In the genomic region with DNA sequence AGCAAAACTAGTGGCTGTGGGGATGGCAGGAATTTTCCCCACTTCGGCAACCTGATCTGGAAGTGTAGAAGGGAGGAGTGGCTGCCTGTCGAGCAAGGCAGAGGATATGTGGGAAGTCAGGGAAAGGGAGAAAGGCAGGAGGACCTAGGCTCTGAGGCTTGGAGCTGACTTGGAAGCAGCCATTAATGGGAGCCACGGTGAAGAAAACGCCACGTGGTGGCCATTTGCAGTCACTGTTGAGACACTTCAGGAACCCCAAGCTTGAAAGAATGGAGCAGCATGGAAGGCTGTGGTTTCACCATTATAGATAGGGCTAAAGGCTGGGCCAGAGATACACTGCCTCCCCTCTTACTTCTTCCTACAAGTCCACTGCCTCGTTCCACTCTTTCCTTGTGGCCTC, we compare ENCODE assay signal across 17 cellular contexts. TPM values are rescaled to one million over a fixed set of nuclear protein-coding genes. Genes with fewer than 3 reads are reported as not detected.
DNase-seq lines count a peak whose midpoint lies in the region; ATAC-seq and TF ChIP-seq lines count a peak whose summit lies in the region.
"Had no signal": no experiment of that assay in that cellular context is flagged by ENCODE, and none has a peak within 500 bp of the region (broad histone marks: within the 10 kb centered on the region; RNA-seq: fewer than 3 reads in every experiment).

No MANE protein-coding gene starts in this region.

- no peak for ATAC-seq in heart right ventricle
- ATAC-seq in GM19351 (IDR thresholded peaks at IDR 0.05; ENCODE audit: unreplicated experiment) = no peak
- ATAC-seq: Right ventricle myocardium inferior had no signal

- H3K36me3 ChIP-seq in left ventricle myocardium inferior = no peaks in the 10 kb centered on the region
- H3K36me3 ChIP-seq in heart right ventricle = no peaks in the 10 kb centered on the region
- no peaks in the 10 kb centered on the region for H3K36me3 ChIP-seq in parathyroid adenoma (ENCODE audit: control insufficient read depth, insufficient read depth, low read length)
- H3K36me3 ChIP-seq in mammary epithelial cell (ENCODE audit: insufficient read depth, low read length) = no peaks in the 10 kb centered on the region
- no peaks in the 10 kb centered on the region for H3K36me3 ChIP-seq in MM.1S (replicated peaks; ENCODE audit: insufficient read depth, low read length)
- H3K36me3 ChIP-seq: HAP-1 had no signal

- H3K27me3 ChIP-seq in left ventricle myocardium inferior (ENCODE audit: low read depth) (no peaks in the 10 kb centered on the region), heart right ventricle (no peaks in the 10 kb centered on the region), parathyroid adenoma (ENCODE audit: control insufficient read depth, insufficient read depth, low read length) (no peaks in the 10 kb centered on the region), mammary epithelial cell (ENCODE audit: insufficient read depth, low read length) (peaks cover 2% of the 10 kb centered on the region), MM.1S (replicated peaks; ENCODE audit: insufficient read depth, low read length) (no peaks in the 10 kb centered on the region)

- no TSS peak for BruUV-seq in mammary epithelial cell (replicated peaks; lab: Mats Ljungman, UMichigan)

- dilution Hi-C loops in mammary epithelial cell (cut with HindIII; ENCODE audit: low sequenced_read_pairs) = no loop called here

- H3F3A ChIP-seq in MM.1S (ENCODE audit: insufficient read depth, low read length) = no peaks in the 10 kb centered on the region

- TF ChIP-seq CTCF in left ventricle myocardium inferior (IDR thresholded peaks at IDR 0.05; ENCODE audit: borderline replicate concordance) (peak; percentile 17), heart right ventricle (IDR thresholded peaks at IDR 0.05) (no peak), parathyroid adenoma (IDR thresholded peaks at IDR 0.05) (no peak), mammary epithelial cell (conservative IDR thresholded peaks at IDR 0.05 in 1 of 2, IDR thresholded peaks at IDR 0.05 in 1 of 2; ENCODE audit: extremely low read depth in 1 of 2, insufficient read depth in 1 of 2, low read depth in 1 of 2, low read length in 2 of 2) (no peak), MM.1S (IDR thresholded peaks at IDR 0.05; ENCODE audit: low read length) (no peak)

- no peaks in the 10 kb centered on the region for H3K9me2 ChIP-seq in MM.1S (replicated peaks; ENCODE audit: insufficient read depth, low read length)

- CTCF ChIA-PET in mammary epithelial cell (lab: Charles Lee; ENCODE audit: low non-redundant PET) = no interaction called here

- H3K9me3 ChIP-seq in left ventricle myocardium inferior (replicated peaks) (no peaks in the 10 kb centered on the region), heart right ventricle (peaks cover 0 to 6% (median 0%) of the 10 kb centered on the region in 11 donors), parathyroid adenoma (ENCODE audit: control insufficient read depth, low read length) (no peaks in the 10 kb centered on the region), mammary epithelial cell (replicated peaks; ENCODE audit: insufficient read depth, low read length) (no peaks in the 10 kb centered on the region), MM.1S (replicated peaks; ENCODE audit: insufficient read depth, low read length) (no peaks in the 10 kb centered on the region)
- H3K9me3 ChIP-seq: HAP-1 had no signal

- H3K27ac ChIP-seq in left ventricle myocardium inferior (replicated peaks) (no peak overlapping the region), heart right ventricle (no peak overlapping the region), parathyroid adenoma (no peak overlapping the region), mammary epithelial cell (ENCODE audit: insufficient read depth, low read depth, low read length) (no peak overlapping the region), MM.1S (ENCODE audit: low read length) (no peak overlapping the region)
- H3K27ac ChIP-seq: SK-N-MC had no signal

- in situ Hi-C loops in SK-MEL-5 (cut with HindIII; ENCODE audit: low pct_unique_long_range_greater_than_20kb, low sequenced_read_pairs) = no loop called here
- in situ Hi-C loops in mammary epithelial cell (cut with MboI; ENCODE audit: low sequenced_read_pairs in 2 of 2) = no loop called here

- H3K4me2 ChIP-seq in parathyroid adenoma (ENCODE audit: low read length) (no peak overlapping the region), mammary epithelial cell (ENCODE audit: insufficient read depth, low read depth, low read length) (no peak overlapping the region), MM.1S (ENCODE audit: low read depth, low read length) (no peak overlapping the region)

- DNase-seq in left ventricle myocardium inferior (no peak), heart right ventricle (no peak), M059J (ENCODE audit: low read depth) (peak; percentile 19), SK-MEL-5 (ENCODE audit: low read depth, low spot score) (peak; percentile 41), mammary epithelial cell (no peak), MM.1S (no peak)
- DNase-seq: CD4-positive, alpha-beta T cell; KBM-7; NCI-H1436; NCI-H1930; NCI-H2171; NCI-H526 had no signal

- H3K79me2 ChIP-seq in parathyroid adenoma (no peaks in the 10 kb centered on the region), mammary epithelial cell (ENCODE audit: insufficient read depth, low read length) (no peaks in the 10 kb centered on the region), MM.1S (ENCODE audit: low read length) (no peaks in the 10 kb centered on the region)

- H3K4me1 ChIP-seq in left ventricle myocardium inferior = no peaks in the 10 kb centered on the region
- no peaks in the 10 kb centered on the region for H3K4me1 ChIP-seq in heart right ventricle
- H3K4me1 ChIP-seq in parathyroid adenoma = no peaks in the 10 kb centered on the region
- no peaks in the 10 kb centered on the region for H3K4me1 ChIP-seq in mammary epithelial cell (ENCODE audit: insufficient read depth, low read length)
- H3K4me1 ChIP-seq in MM.1S (ENCODE audit: low read length) = no peaks in the 10 kb centered on the region
- H3K4me1 ChIP-seq: HAP-1 had no signal

- intact Hi-C loops in left ventricle myocardium inferior (cut with micrococcal nuclease) = no loop called here
- intact Hi-C loops in heart right ventricle (cut with DNase I) = no loop called here
- intact Hi-C loops in mammary epithelial cell (cut with micrococcal nuclease) = no loop called here

- H2AFZ ChIP-seq in parathyroid adenoma = peak overlapping the region; percentile 66
- H2AFZ ChIP-seq in mammary epithelial cell (ENCODE audit: low read depth, low read length) = no peak overlapping the region
- no peak overlapping the region for H2AFZ ChIP-seq in MM.1S (ENCODE audit: low read length)

- H3K4me3 ChIP-seq in left ventricle myocardium inferior = no peak overlapping the region
- no peak overlapping the region for H3K4me3 ChIP-seq in heart right ventricle
- H3K4me3 ChIP-seq in parathyroid adenoma (ENCODE audit: low read depth, low read length) = no peak overlapping the region
- no peak overlapping the region for H3K4me3 ChIP-seq in mammary epithelial cell (replicated peaks in 1 of 3; ENCODE audit: insufficient read depth in 1 of 3, low read depth in 2 of 3, low read length in 3 of 3)
- H3K4me3 ChIP-seq in MM.1S (ENCODE audit: low read length) = no peak overlapping the region
- H3K4me3 ChIP-seq: HAP-1, SK-N-MC had no signal

- H3K9ac ChIP-seq in parathyroid adenoma (no peak overlapping the region), mammary epithelial cell (ENCODE audit: insufficient read depth, low read length) (no peak overlapping the region), MM.1S (ENCODE audit: low read length) (no peak overlapping the region)

- 80 to 87% methylated on average over 6 of the region's 6 CpGs for WGBS in heart right ventricle, 2 donors
- 87% methylated on average over 6 of the region's 6 CpGs for WGBS in mammary epithelial cell (ENCODE audit: low coverage, missing lambda C conversion rate)

- H4K20me1 ChIP-seq in mammary epithelial cell (ENCODE audit: insufficient read depth, low read length) = no peaks in the 10 kb centered on the region
- no peaks in the 10 kb centered on the region for H4K20me1 ChIP-seq in MM.1S (ENCODE audit: insufficient read depth, low read length)

RNA-seq across cellular contexts. Expression of a gene that starts 41.8 kb away (rescaled TPM):
- total RNA-seq in left ventricle myocardium inferior (2.6 TPM), heart right ventricle (1 to 10 TPM; 1.3 to 4.6 (median 2.8) TPM), mammary epithelial cell (1 to 10 TPM in 1 of 2 donors, under 1 TPM in 1; 0.45 to 2.8 TPM)
- polyA plus RNA-seq in heart right ventricle (1 to 10 TPM; 1.1 to 1.2 TPM), mammary epithelial cell (0.57 TPM)
- total RNA-seq in M059J (2014; rRNA removed; shearing (Covaris generic)) = 1.6 and 2.3 TPM in 2 replicates
- total RNA-seq in SK-MEL-5 (2014; rRNA removed; shearing (Covaris generic)) = 2.4 and 2.9 TPM in 2 replicates
- polyA plus RNA-seq in SK-MEL-5 (2015; cell fraction: cytosol; rRNA removed) = 3.6 and 4.9 TPM in 2 replicates
- 0.81 and 1.3 TPM in 2 replicates for polyA plus RNA-seq in SK-MEL-5 (2015; cell fraction: nucleus; rRNA removed)
- polyA minus RNA-seq in mammary epithelial cell = 1.4 TPM

Comparison
In these comparisons a context has a peak if more than half of its experiments do, and no peak if none do; other contexts are left out.
1. DNase-seq: peak in M059J (single experiment) and SK-MEL-5 (single experiment); none in left ventricle myocardium inferior (single experiment), heart right ventricle (0 of 2), mammary epithelial cell (single experiment) and MM.1S (single experiment).